In genomic region chr12:111398530-111398929, GRCh38 we compare ENCODE assay signal across 12 cellular contexts. TPM values are rescaled to one million over a fixed set of nuclear protein-coding genes. Genes with fewer than 3 reads are reported as not detected.
A peak's percentile ranks its signal among the peaks of the same experiment; 100 is the strongest.
DNase-seq lines count a peak whose midpoint lies in the region; ATAC-seq and TF ChIP-seq lines count a peak whose summit lies in the region.
"Had no signal": no experiment of that assay in that cellular context is flagged by ENCODE, and none has a peak within 500 bp of the region (broad histone marks: within the 10 kb centered on the region; RNA-seq: fewer than 3 reads in every experiment).

No MANE protein-coding gene starts in this region.

- H3K27me3 ChIP-seq in heart right ventricle = no peaks in the 10 kb centered on the region
- no peaks in the 10 kb centered on the region for H3K27me3 ChIP-seq in Peyer's patch
- no peaks in the 10 kb centered on the region for H3K27me3 ChIP-seq in liver (ENCODE audit: control insufficient read depth in 4 of 4, insufficient read depth in 4 of 4, low read length in 3 of 4)
- H3K27me3 ChIP-seq in transverse colon = no peaks in the 10 kb centered on the region
- no peaks in the 10 kb centered on the region for H3K27me3 ChIP-seq in mammary epithelial cell (ENCODE audit: insufficient read depth, low read length)

- peaks cover 13% of the 10 kb centered on the region for H3K27me3 Mint-ChIP-seq in activated T-helper 1 cell treated with anti-CD3 and anti-CD28 coated beads, Interleukin-12 subunit alpha, Interleukin-12 subunit beta, Interleukin-2, Interleukin-4 antibody, amounts not matched to agents 30 ng/mL and 10 ng/mL and 1 ng/mL, durations not matched to agents 14 hours and 24 hours and 36 hours (ENCODE audit: insufficient read depth)
- H3K27me3 Mint-ChIP-seq: naive thymus-derived CD8-positive, alpha-beta T cell had no signal

- peaks cover 3% of the 10 kb centered on the region for H3K9me3 Mint-ChIP-seq in activated T-helper 1 cell treated with anti-CD3 and anti-CD28 coated beads, Interleukin-12 subunit alpha, Interleukin-12 subunit beta, Interleukin-2, Interleukin-4 antibody, amounts not matched to agents 30 ng/mL and 10 ng/mL and 1 ng/mL, durations not matched to agents 14 hours and 24 hours and 36 hours
- H3K9me3 Mint-ChIP-seq: H9; naive thymus-derived CD8-positive, alpha-beta T cell had no signal

- DNase-seq in heart right ventricle (no peak), Right ventricle myocardium superior (no peak), Peyer's patch (no peak), transverse colon (no peak), mammary epithelial cell (no peak)
- no peak for DNase-seq in activated T-helper 1 cell treated with anti-CD3 and anti-CD28 coated beads, Interleukin-12 subunit alpha, Interleukin-12 subunit beta, Interleukin-2, Interleukin-4 antibody, amounts not matched to agents 30 ng/mL and 10 ng/mL and 1 ng/mL, durations not matched to agents 14 hours and 24 hours and 36 hours (ENCODE audit: low spot score)
- DNase-seq: central memory CD4-positive, alpha-beta T cell; H9; naive thymus-derived CD8-positive, alpha-beta T cell; NCI-H2081 treated with DMSO at 0.1 percent for 48 hours had no signal

- no peak for TF ChIP-seq EP300 in transverse colon (IDR thresholded peaks at IDR 0.05; ENCODE audit: low read depth)

- H3K4me2 ChIP-seq in mammary epithelial cell (ENCODE audit: insufficient read depth, low read depth, low read length) = no peak overlapping the region

- H3K9ac ChIP-seq in liver (ENCODE audit: low read depth in 1 of 2, low read length in 2 of 2) = no peak overlapping the region
- H3K9ac ChIP-seq in mammary epithelial cell (ENCODE audit: insufficient read depth, low read length) = no peak overlapping the region

- intact Hi-C loops in heart right ventricle (cut with DNase I) (loop anchor here (2.0 to 10.0 kb wide), 9 partner anchors 52 to 276 kb away; no protein-coding TSS in a partner anchor), Right ventricle myocardium superior (cut with DNase I) (no loop called here), transverse colon (cut with DNase I; ENCODE audit: low total_unique reads) (loop anchor here (10.0 kb wide), 1 partner anchor 126 kb away; no protein-coding TSS in a partner anchor), mammary epithelial cell (cut with micrococcal nuclease) (loop anchor here (5.0 to 10.0 kb wide), 3 partner anchors 289 to 416 kb away; partner anchors contain the start of genes ACAD10 and BRAP)
- intact Hi-C loops in activated T-helper 1 cell treated with anti-CD3 and anti-CD28 coated beads, Interleukin-12 subunit alpha, Interleukin-12 subunit beta, Interleukin-2, Interleukin-4 antibody, amounts not matched to agents 30 ng/mL and 10 ng/mL and 1 ng/mL, durations not matched to agents 14 hours and 24 hours and 36 hours (cut with micrococcal nuclease) = loop anchor here (5.0 kb wide), 1 partner anchor 274 kb away; no protein-coding TSS in a partner anchor

- TF ChIP-seq CTCF in heart right ventricle (IDR thresholded peaks at IDR 0.05) = no peak
- TF ChIP-seq CTCF in Peyer's patch (IDR thresholded peaks at IDR 0.05) = no peak
- no peak for TF ChIP-seq CTCF in liver (IDR thresholded peaks at IDR 0.05; ENCODE audit: low read depth, low read length, missing input control)
- TF ChIP-seq CTCF in transverse colon (IDR thresholded peaks at IDR 0.05) = no peak
- no peak for TF ChIP-seq CTCF in mammary epithelial cell (conservative IDR thresholded peaks at IDR 0.05 in 1 of 2, IDR thresholded peaks at IDR 0.05 in 1 of 2; ENCODE audit: extremely low read depth in 1 of 2, insufficient read depth in 1 of 2, low read depth in 1 of 2, low read length in 2 of 2)

- WGBS in heart right ventricle, 2 donors = 80 to 81% methylated on average over 4 of the region's 4 CpGs
- 80% methylated on average over 4 of the region's 4 CpGs for WGBS in liver
- 33 to 69% methylated on average over 1 to 4 of the region's 4 CpGs for WGBS in transverse colon (ENCODE audit: low coverage in 1 of 2), 2 donors
- WGBS in mammary epithelial cell (ENCODE audit: low coverage, missing lambda C conversion rate) = 98% methylated on average over 4 of the region's 4 CpGs

- no peak overlapping the region for H2AFZ ChIP-seq in mammary epithelial cell (ENCODE audit: low read depth, low read length)

- peaks cover 40% of the 10 kb centered on the region for H3K4me1 Mint-ChIP-seq in activated T-helper 1 cell treated with anti-CD3 and anti-CD28 coated beads, Interleukin-12 subunit alpha, Interleukin-12 subunit beta, Interleukin-2, Interleukin-4 antibody, amounts not matched to agents 30 ng/mL and 10 ng/mL and 1 ng/mL, durations not matched to agents 14 hours and 24 hours and 36 hours (ENCODE audit: low read depth)

- H3K27ac Mint-ChIP-seq in activated T-helper 1 cell treated with anti-CD3 and anti-CD28 coated beads, Interleukin-12 subunit alpha, Interleukin-12 subunit beta, Interleukin-2, Interleukin-4 antibody, amounts not matched to agents 30 ng/mL and 10 ng/mL and 1 ng/mL, durations not matched to agents 14 hours and 24 hours and 36 hours = no peak overlapping the region

- dilution Hi-C loops in mammary epithelial cell (cut with HindIII; ENCODE audit: low sequenced_read_pairs) = no loop called here

- H3K4me3 Mint-ChIP-seq in activated T-helper 1 cell treated with anti-CD3 and anti-CD28 coated beads, Interleukin-12 subunit alpha, Interleukin-12 subunit beta, Interleukin-2, Interleukin-4 antibody, amounts not matched to agents 30 ng/mL and 10 ng/mL and 1 ng/mL, durations not matched to agents 14 hours and 24 hours and 36 hours = no peak overlapping the region
- H3K4me3 Mint-ChIP-seq: H9 had no signal

- peak overlapping the region in 6 of 10 donors; percentile 15 to 74 (median 41) for H3K27ac ChIP-seq in heart right ventricle
- H3K27ac ChIP-seq in Peyer's patch = peak overlapping the region in 3 of 4 donors; percentile 26 to 41 (median 29)
- peak overlapping the region; percentile 4 to 28 for H3K27ac ChIP-seq in liver (ENCODE audit: low read depth in 1 of 2, low read length in 2 of 2)
- H3K27ac ChIP-seq in transverse colon = peak overlapping the region; percentile 33 to 50 (median 48)
- H3K27ac ChIP-seq in mammary epithelial cell (ENCODE audit: insufficient read depth, low read depth, low read length) = no peak overlapping the region

- peaks cover 1 to 61% (median 24%) of the 10 kb centered on the region in 9 donors for H3K4me1 ChIP-seq in heart right ventricle
- peaks cover 0 to 23% (median 6%) of the 10 kb centered on the region in 4 donors for H3K4me1 ChIP-seq in Peyer's patch
- peaks cover 2 to 9% (median 4%) of the 10 kb centered on the region in 4 donors for H3K4me1 ChIP-seq in liver (ENCODE audit: control insufficient read depth in 4 of 4, insufficient read depth in 4 of 4, low read length in 3 of 4)
- H3K4me1 ChIP-seq in transverse colon = peaks cover 6 to 23% (median 13%) of the 10 kb centered on the region in 4 donors
- H3K4me1 ChIP-seq in mammary epithelial cell (ENCODE audit: insufficient read depth, low read length) = peaks cover 17% of the 10 kb centered on the region

- H3K79me2 ChIP-seq in mammary epithelial cell (ENCODE audit: insufficient read depth, low read length) = no peaks in the 10 kb centered on the region

- H3K36me3 Mint-ChIP-seq in activated T-helper 1 cell treated with anti-CD3 and anti-CD28 coated beads, Interleukin-12 subunit alpha, Interleukin-12 subunit beta, Interleukin-2, Interleukin-4 antibody, amounts not matched to agents 30 ng/mL and 10 ng/mL and 1 ng/mL, durations not matched to agents 14 hours and 24 hours and 36 hours (ENCODE audit: low read depth) = no peaks in the 10 kb centered on the region
- H3K36me3 Mint-ChIP-seq: naive thymus-derived CD8-positive, alpha-beta T cell had no signal

- H3K4me3 ChIP-seq in heart right ventricle = no peak overlapping the region
- H3K4me3 ChIP-seq in Peyer's patch = no peak overlapping the region
- no peak overlapping the region for H3K4me3 ChIP-seq in liver (ENCODE audit: low read depth in 1 of 3, low read length in 3 of 3)
- no peak overlapping the region for H3K4me3 ChIP-seq in transverse colon
- H3K4me3 ChIP-seq in mammary epithelial cell (replicated peaks in 1 of 3; ENCODE audit: insufficient read depth in 1 of 3, low read depth in 2 of 3, low read length in 3 of 3) = no peak overlapping the region

- H4K20me1 ChIP-seq in mammary epithelial cell (ENCODE audit: insufficient read depth, low read length) = no peaks in the 10 kb centered on the region

- no TSS peak for BruUV-seq in mammary epithelial cell (replicated peaks; lab: Mats Ljungman, UMichigan)

- TF ChIP-seq RAD21 in liver (IDR thresholded peaks at IDR 0.05) = no peak

- TF ChIP-seq POLR2A in Peyer's patch (IDR thresholded peaks at IDR 0.05) (no peak), transverse colon (IDR thresholded peaks at IDR 0.05) (no peak)

- H3K36me3 ChIP-seq in heart right ventricle (no peaks in the 10 kb centered on the region), Peyer's patch (no peaks in the 10 kb centered on the region), liver (ENCODE audit: control insufficient read depth in 4 of 4, insufficient read depth in 3 of 4, low read depth in 1 of 4, low read length in 3 of 4) (no peaks in the 10 kb centered on the region), transverse colon (no peaks in the 10 kb centered on the region), mammary epithelial cell (ENCODE audit: insufficient read depth, low read length) (no peaks in the 10 kb centered on the region)

- in situ Hi-C loops in transverse colon (cut with MboI; ENCODE audit: low pct_ligation_motif_present in 1 of 4, low pct_unique_long_range_greater_than_20kb in 1 of 4, low sequenced_read_pairs in 3 of 4) = loop anchor here (5.0 to 25.0 kb wide), 4 partner anchors 49 to 264 kb away; no protein-coding TSS in a partner anchor
- in situ Hi-C loops in mammary epithelial cell (cut with MboI; ENCODE audit: low sequenced_read_pairs in 2 of 2) = loop anchor here (5.0 kb wide), 2 partner anchors 44 to 49 kb away; no protein-coding TSS in a partner anchor

- CTCF ChIA-PET in mammary epithelial cell (lab: Charles Lee; ENCODE audit: low non-redundant PET) = no interaction called here

- H3K9me3 ChIP-seq in heart right ventricle (no peaks in the 10 kb centered on the region), Peyer's patch (no peaks in the 10 kb centered on the region), liver (ENCODE audit: control insufficient read depth in 4 of 4, low read length in 3 of 4) (no peaks in the 10 kb centered on the region), transverse colon (no peaks in the 10 kb centered on the region), mammary epithelial cell (replicated peaks; ENCODE audit: insufficient read depth, low read length) (no peaks in the 10 kb centered on the region)

- ATAC-seq in heart right ventricle (peak in 4 of 8 donors; percentile 5 to 29 (median 18)), Right ventricle myocardium superior (ENCODE audit: poor library complexity) (no peak), GM18517 (IDR thresholded peaks at IDR 0.05; ENCODE audit: unreplicated experiment) (no peak)
- ATAC-seq: naive thymus-derived CD8-positive, alpha-beta T cell had no signal

RNA-seq across cellular contexts. Expression of gene SH2B3, which starts 7.2 kb away (rescaled TPM):
- total RNA-seq in heart right ventricle = 10 to 100 TPM; 29.8 to 61.4 (median 39.0) TPM
- 10 to 100 TPM in 1 of 2 donors, 1 to 10 TPM in 1; 9.9 to 11.5 TPM for polyA plus RNA-seq in heart right ventricle
- 42.8 TPM for total RNA-seq in Right ventricle myocardium superior
- total RNA-seq in Peyer's patch = 10 to 100 TPM in 2 of 4 donors, 1 to 10 TPM in 2; 4.4 to 37.1 (median 8.4) TPM
- 10 to 100 TPM; 10.7 to 18.7 TPM for total RNA-seq in liver
- 1 to 10 TPM; 4.4 to 6.9 TPM for polyA plus RNA-seq in liver
- 10 to 100 TPM; 22.3 to 99.1 (median 43.6) TPM for total RNA-seq in transverse colon
- 42.0 and 42.3 TPM in 2 replicates for total RNA-seq in activated T-helper 1 cell treated with anti-CD3 and anti-CD28 coated beads, Interleukin-12 subunit alpha, Interleukin-12 subunit beta, Interleukin-2, Interleukin-4 antibody, amounts not matched to agents 30 ng/mL and 10 ng/mL and 1 ng/mL, durations not matched to agents 14 hours and 24 hours and 36 hours
- total RNA-seq in mammary epithelial cell = 10 to 100 TPM; 11.7 to 15.8 TPM
- polyA plus RNA-seq in mammary epithelial cell = 18.1 TPM
- polyA minus RNA-seq in mammary epithelial cell = 20.3 TPM

RNA-seq across cellular contexts. Expression of gene PHETA1, which starts 29.6 kb away (rescaled TPM):
- total RNA-seq in heart right ventricle (10 to 100 TPM; 11.9 to 41.6 (median 18.6) TPM), Right ventricle myocardium superior (35.1 TPM), Peyer's patch (10 to 100 TPM; 43.2 to 64.6 (median 51.0) TPM), liver (1 to 10 TPM; 2.4 to 5.7 TPM), transverse colon (10 to 100 TPM; 22.4 to 34.8 (median 28.1) TPM), mammary epithelial cell (1 to 10 TPM; 6.8 to 6.9 TPM)
- polyA plus RNA-seq in heart right ventricle (10 to 100 TPM; 16.9 to 24.1 TPM), liver (1 to 10 TPM; 2.5 to 5.4 TPM), mammary epithelial cell (3.8 TPM)
- 2.7 and 4.2 TPM in 2 replicates for total RNA-seq in activated T-helper 1 cell treated with anti-CD3 and anti-CD28 coated beads, Interleukin-12 subunit alpha, Interleukin-12 subunit beta, Interleukin-2, Interleukin-4 antibody, amounts not matched to agents 30 ng/mL and 10 ng/mL and 1 ng/mL, durations not matched to agents 14 hours and 24 hours and 36 hours
- polyA minus RNA-seq in mammary epithelial cell = 4.3 TPM
